Comparison of ENCODE assay signal across 8 cellular contexts in the genomic region with DNA sequence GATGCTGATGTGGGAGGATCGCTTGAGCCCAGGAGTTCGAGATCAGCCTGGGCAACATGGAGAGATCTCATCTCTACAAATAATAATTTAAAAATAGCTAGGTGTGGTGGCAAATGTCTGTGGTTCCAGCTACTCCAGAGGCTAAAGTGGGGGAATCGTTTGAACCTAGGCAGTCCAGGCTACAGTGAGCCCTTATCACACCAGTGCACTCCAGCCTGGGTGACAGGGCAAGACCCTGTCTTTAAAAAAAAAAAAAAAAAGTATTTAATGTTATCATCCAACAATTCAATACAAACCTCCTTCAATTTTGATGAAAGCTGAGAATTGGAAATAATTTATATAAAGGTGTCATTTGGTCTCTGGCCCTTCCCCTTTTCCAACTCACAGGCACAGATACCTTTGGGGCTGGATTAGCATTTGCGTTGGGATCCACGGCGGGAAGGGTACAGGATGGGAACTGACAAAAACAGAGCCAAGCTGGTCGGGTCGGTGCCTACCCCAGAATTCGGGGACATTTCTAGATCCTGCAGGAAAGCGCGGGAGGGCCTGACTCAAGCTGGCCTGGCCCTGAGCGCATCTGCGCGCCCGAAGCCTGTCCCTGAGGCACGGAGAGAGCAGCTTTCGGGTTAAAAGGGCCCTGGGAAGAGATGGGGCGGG. TPM values are rescaled to one million over a fixed set of nuclear protein-coding genes. Genes with fewer than 3 reads are reported as not detected.
A peak's percentile ranks its signal among the peaks of the same experiment; 100 is the strongest.
DNase-seq lines count a peak whose midpoint lies in the region; ATAC-seq lines count a peak whose summit lies in the region.

No MANE protein-coding gene starts in this region.

- peaks cover 28% of the 10 kb centered on the region for H3K4me1 Mint-ChIP-seq in T-helper 2 cell treated with Interferon-gamma antibody and Interleukin-4, amounts not matched to agents 5 μg/mL and 100 μg/mL, for 36 hours (ENCODE audit: low read depth)
- peaks cover 28% of the 10 kb centered on the region for H3K4me1 Mint-ChIP-seq in activated T-helper 1 cell treated with anti-CD3 and anti-CD28 coated beads, Interleukin-12 subunit alpha, Interleukin-12 subunit beta, Interleukin-2, Interleukin-4 antibody, amounts not matched to agents 30 ng/mL and 10 ng/mL and 1 ng/mL, durations not matched to agents 14 hours and 24 hours and 36 hours (ENCODE audit: low read depth)

- H3K9me3 Mint-ChIP-seq in T-helper 2 cell treated with Interferon-gamma antibody and Interleukin-4, amounts not matched to agents 5 μg/mL and 100 μg/mL, for 36 hours = no peaks in the 10 kb centered on the region
- H3K9me3 Mint-ChIP-seq in activated T-helper 1 cell treated with anti-CD3 and anti-CD28 coated beads, Interleukin-12 subunit alpha, Interleukin-12 subunit beta, Interleukin-2, Interleukin-4 antibody, amounts not matched to agents 30 ng/mL and 10 ng/mL and 1 ng/mL, durations not matched to agents 14 hours and 24 hours and 36 hours = no peaks in the 10 kb centered on the region

- H3K36me3 Mint-ChIP-seq in T-helper 2 cell treated with Interferon-gamma antibody and Interleukin-4, amounts not matched to agents 5 μg/mL and 100 μg/mL, for 36 hours (ENCODE audit: low read depth) = peaks cover 18% of the 10 kb centered on the region
- H3K36me3 Mint-ChIP-seq in activated T-helper 1 cell treated with anti-CD3 and anti-CD28 coated beads, Interleukin-12 subunit alpha, Interleukin-12 subunit beta, Interleukin-2, Interleukin-4 antibody, amounts not matched to agents 30 ng/mL and 10 ng/mL and 1 ng/mL, durations not matched to agents 14 hours and 24 hours and 36 hours (ENCODE audit: low read depth) = peaks cover 14% of the 10 kb centered on the region

- H3K9me3 ChIP-seq in iPS-18a (ENCODE audit: control insufficient read depth, low read depth, low read length) = no peaks in the 10 kb centered on the region

- peak overlapping the region; percentile 82 for H3K9ac ChIP-seq in iPS-18a (ENCODE audit: low read length)

- H3K27ac ChIP-seq in iPS-18a (ENCODE audit: low read length) = peak overlapping the region; percentile 51

- no peaks in the 10 kb centered on the region for H3K36me3 ChIP-seq in iPS-18a (ENCODE audit: control insufficient read depth, low read depth, low read length)

- no peaks in the 10 kb centered on the region for H3K27me3 Mint-ChIP-seq in T-helper 2 cell treated with Interferon-gamma antibody and Interleukin-4, amounts not matched to agents 5 μg/mL and 100 μg/mL, for 36 hours (ENCODE audit: low read depth)
- no peaks in the 10 kb centered on the region for H3K27me3 Mint-ChIP-seq in activated T-helper 1 cell treated with anti-CD3 and anti-CD28 coated beads, Interleukin-12 subunit alpha, Interleukin-12 subunit beta, Interleukin-2, Interleukin-4 antibody, amounts not matched to agents 30 ng/mL and 10 ng/mL and 1 ng/mL, durations not matched to agents 14 hours and 24 hours and 36 hours (ENCODE audit: insufficient read depth)

- peak; percentile 4 for ATAC-seq in HG03139 (IDR thresholded peaks at IDR 0.05; ENCODE audit: unreplicated experiment)
- peak; percentile 37 for ATAC-seq in stimulated activated naive CD8-positive, alpha-beta T cell treated with anti-CD3 and anti-CD28 coated beads, Interleukin-15, Interleukin-2, amounts not matched to agents 100 U/mL and 50 U/mL, for 24 hours

- H3K27ac Mint-ChIP-seq in T-helper 2 cell treated with Interferon-gamma antibody and Interleukin-4, amounts not matched to agents 5 μg/mL and 100 μg/mL, for 36 hours = peak overlapping the region; percentile 93
- peak overlapping the region; percentile 96 for H3K27ac Mint-ChIP-seq in activated T-helper 1 cell treated with anti-CD3 and anti-CD28 coated beads, Interleukin-12 subunit alpha, Interleukin-12 subunit beta, Interleukin-2, Interleukin-4 antibody, amounts not matched to agents 30 ng/mL and 10 ng/mL and 1 ng/mL, durations not matched to agents 14 hours and 24 hours and 36 hours

- DNase-seq in T-helper 2 cell treated with Interferon-gamma antibody and Interleukin-4, amounts not matched to agents 5 μg/mL and 100 μg/mL, for 36 hours (ENCODE audit: low spot score) = no peak
- no peak for DNase-seq in T-helper 2 cell
- no peak for DNase-seq in activated T-helper 1 cell treated with anti-CD3 and anti-CD28 coated beads, Interleukin-12 subunit alpha, Interleukin-12 subunit beta, Interleukin-2, Interleukin-4 antibody, amounts not matched to agents 30 ng/mL and 10 ng/mL and 1 ng/mL, durations not matched to agents 14 hours and 24 hours and 36 hours (ENCODE audit: low spot score)
- DNase-seq in stimulated activated naive CD8-positive, alpha-beta T cell treated with anti-CD3 and anti-CD28 coated beads, Interleukin-15, Interleukin-2, amounts not matched to agents 100 U/mL and 50 U/mL, for 24 hours = no peak
- no peak for DNase-seq in T1000 (lab: John Stamatoyannopoulos, UW)
- DNase-seq in DMS79 (lab: John Stamatoyannopoulos, UW) = no peak

- H3K27me3 ChIP-seq in iPS-18a (ENCODE audit: control insufficient read depth, insufficient read depth, low read length) = no peaks in the 10 kb centered on the region

- peak overlapping the region; percentile 94 for H3K4me3 Mint-ChIP-seq in T-helper 2 cell treated with Interferon-gamma antibody and Interleukin-4, amounts not matched to agents 5 μg/mL and 100 μg/mL, for 36 hours
- H3K4me3 Mint-ChIP-seq in activated T-helper 1 cell treated with anti-CD3 and anti-CD28 coated beads, Interleukin-12 subunit alpha, Interleukin-12 subunit beta, Interleukin-2, Interleukin-4 antibody, amounts not matched to agents 30 ng/mL and 10 ng/mL and 1 ng/mL, durations not matched to agents 14 hours and 24 hours and 36 hours = peak overlapping the region; percentile 96

- no peaks in the 10 kb centered on the region for H3K4me1 ChIP-seq in iPS-18a (ENCODE audit: control insufficient read depth, low read depth, low read length)

- intact Hi-C loops in activated T-helper 1 cell treated with anti-CD3 and anti-CD28 coated beads, Interleukin-12 subunit alpha, Interleukin-12 subunit beta, Interleukin-2, Interleukin-4 antibody, amounts not matched to agents 30 ng/mL and 10 ng/mL and 1 ng/mL, durations not matched to agents 14 hours and 24 hours and 36 hours (cut with micrococcal nuclease) = no loop called here

- peak overlapping the region; percentile 84 for H3K4me3 ChIP-seq in iPS-18a (ENCODE audit: low read length)

RNA-seq across cellular contexts. Expression of gene DCAF7, which starts 0.9 kb away (rescaled TPM):
- 116 and 121 TPM in 2 replicates for total RNA-seq in activated T-helper 1 cell treated with anti-CD3 and anti-CD28 coated beads, Interleukin-12 subunit alpha, Interleukin-12 subunit beta, Interleukin-2, Interleukin-4 antibody, amounts not matched to agents 30 ng/mL and 10 ng/mL and 1 ng/mL, durations not matched to agents 14 hours and 24 hours and 36 hours

RNA-seq across cellular contexts. Expression of gene KCNH6, which starts 26.3 kb away (rescaled TPM):
- total RNA-seq in activated T-helper 1 cell treated with anti-CD3 and anti-CD28 coated beads, Interleukin-12 subunit alpha, Interleukin-12 subunit beta, Interleukin-2, Interleukin-4 antibody, amounts not matched to agents 30 ng/mL and 10 ng/mL and 1 ng/mL, durations not matched to agents 14 hours and 24 hours and 36 hours = not detected in 2 replicates

RNA-seq across cellular contexts. Expression of gene TACO1, which starts 51.3 kb away (rescaled TPM):
- 30.8 and 32.0 TPM in 2 replicates for total RNA-seq in activated T-helper 1 cell treated with anti-CD3 and anti-CD28 coated beads, Interleukin-12 subunit alpha, Interleukin-12 subunit beta, Interleukin-2, Interleukin-4 antibody, amounts not matched to agents 30 ng/mL and 10 ng/mL and 1 ng/mL, durations not matched to agents 14 hours and 24 hours and 36 hours
